ENCODE assay signal across 8 cellular contexts in the genomic region with DNA sequence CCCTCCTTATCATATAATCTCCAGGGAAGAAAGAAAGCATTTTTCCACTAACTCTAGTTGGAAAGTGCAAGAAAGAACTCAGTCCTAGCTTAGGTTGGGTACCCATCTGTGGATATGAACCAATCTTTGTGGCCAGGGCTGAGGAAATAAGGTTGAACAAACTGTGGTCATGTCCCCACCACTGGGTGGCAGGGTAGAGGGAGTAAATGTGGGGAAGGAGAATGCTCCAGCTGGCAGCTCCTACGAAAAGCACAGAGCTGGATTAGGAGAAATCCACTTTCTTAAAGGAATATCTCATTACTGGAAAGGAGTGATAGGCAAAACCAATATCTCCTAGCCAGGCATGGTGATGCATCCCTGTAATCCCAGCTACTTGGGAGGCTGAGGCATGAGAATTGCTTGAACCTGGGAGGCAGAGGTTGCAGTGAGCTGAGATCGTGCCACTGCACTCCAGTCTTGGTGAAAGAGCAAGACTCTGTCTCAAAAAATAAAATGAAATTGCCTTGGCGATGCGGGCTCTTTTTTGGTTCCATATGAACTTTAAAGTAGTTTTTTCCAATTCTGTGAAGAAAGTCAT.
DNase-seq lines count a peak whose midpoint lies in the region; ATAC-seq and TF ChIP-seq lines count a peak whose summit lies in the region.

No MANE protein-coding gene starts in this region.

- peaks cover 4% of the 10 kb centered on the region for H3K4me1 ChIP-seq in suprapubic skin

- peak; percentile 71 for TF ChIP-seq CTCF in cardiac fibroblast (IDR thresholded peaks at IDR 0.05; ENCODE audit: low read depth, low read length)
- peak in 1 of 2 donors; percentile 23 for TF ChIP-seq CTCF in suprapubic skin (IDR thresholded peaks at IDR 0.05)

- no peaks in the 10 kb centered on the region for H3K36me3 ChIP-seq in suprapubic skin

- peak; percentile 25 for ATAC-seq in GM18867 (IDR thresholded peaks at IDR 0.05; ENCODE audit: unreplicated experiment)

- TF ChIP-seq POLR2A in suprapubic skin (IDR thresholded peaks at IDR 0.05) = no peak

- TF ChIP-seq EP300 in suprapubic skin (IDR thresholded peaks at IDR 0.05) = no peak

- H3K27me3 ChIP-seq in suprapubic skin = no peaks in the 10 kb centered on the region

- H3K4me3 ChIP-seq in cardiac fibroblast (replicated peaks in 1 of 2; ENCODE audit: low read depth in 2 of 2, low read length in 2 of 2) (no peak overlapping the region), suprapubic skin (no peak overlapping the region)

- no peaks in the 10 kb centered on the region for H3K9me3 ChIP-seq in suprapubic skin

- DNase-seq in AG20443 (ENCODE audit: low spot score) (peak; percentile 52), NCI-H524 treated with DMSO at 0.1 percent for 48 hours (lab: John Stamatoyannopoulos, UW) (peak; percentile 26), cardiac fibroblast (ENCODE audit: low read depth in 2 of 2) (peak; percentile 72), medulla oblongata (ENCODE audit: extremely low spot score) (peak; percentile 58), activated gamma-delta T cell (lab: John Stamatoyannopoulos, UW) (no peak), KG1 (lab: John Stamatoyannopoulos, UW) (no peak), suprapubic skin (ENCODE audit: low spot score in 2 of 2) (no peak)

- 72% methylated on average over 4 of the region's 4 CpGs for WGBS in suprapubic skin

- no peak overlapping the region for H3K27ac ChIP-seq in suprapubic skin

Comparison
In these comparisons a context has a peak if more than half of its experiments do, and no peak if none do; other contexts are left out.
1. DNase-seq: peak in AG20443 (single experiment), NCI-H524 treated with DMSO at 0.1 percent for 48 hours (single experiment), cardiac fibroblast (2 of 2) and medulla oblongata (single experiment); none in activated gamma-delta T cell (single experiment), KG1 (single experiment) and suprapubic skin (0 of 2).